ENCODE assay signal across 7 cellular contexts in the genomic region with DNA sequence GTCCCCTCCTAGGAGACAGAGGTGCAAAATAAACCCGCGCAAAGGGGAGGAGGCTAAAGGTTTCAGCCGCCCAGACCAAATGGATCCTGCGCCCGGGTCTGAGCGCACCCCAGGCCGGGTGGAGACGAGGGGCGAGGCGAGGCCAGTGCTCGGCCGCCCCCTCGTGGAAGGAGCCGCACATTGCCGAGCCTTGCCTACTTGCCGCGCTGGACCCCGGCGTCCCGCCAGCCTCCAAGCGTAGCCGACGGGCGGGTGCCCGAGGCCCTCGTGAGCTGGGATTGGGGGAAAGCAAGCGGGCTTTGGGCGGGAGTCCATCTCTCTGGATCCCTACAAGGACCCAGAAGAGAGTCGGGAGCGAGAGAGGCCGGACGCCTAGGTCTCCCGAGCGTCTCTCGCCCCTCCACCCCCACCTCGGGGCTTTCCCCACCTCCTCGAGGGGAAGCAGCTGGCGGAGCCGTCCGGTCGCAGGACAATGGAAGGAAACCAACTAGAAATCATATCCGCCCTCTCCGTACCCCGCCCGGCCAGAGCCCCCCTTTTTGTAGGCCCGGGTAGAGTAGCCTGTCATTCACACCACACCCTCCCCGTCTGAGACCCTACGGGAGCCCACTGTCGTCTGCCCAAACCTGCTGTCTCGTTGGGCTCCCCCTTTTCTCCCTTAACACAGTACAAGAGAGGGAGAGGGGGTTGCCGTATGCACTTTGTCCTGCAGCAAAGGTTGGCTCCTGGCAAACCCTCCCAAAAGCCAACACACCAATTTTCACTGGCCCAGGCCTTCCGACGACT. TPM values are rescaled to one million over a fixed set of nuclear protein-coding genes. Genes with fewer than 3 reads are reported as not detected.
DNase-seq lines count a peak whose midpoint lies in the region; ATAC-seq, FAIRE-seq and TF ChIP-seq lines count a peak whose summit lies in the region.

No MANE protein-coding gene starts in this region.

- peak; percentile 97 for DNase-seq in GM12891 (ENCODE audit: insufficient read length, low spot score)
- DNase-seq in NCI-H2196 treated with DMSO at 0.1 percent for 48 hours (lab: John Stamatoyannopoulos, UW; ENCODE audit: unreplicated experiment): peak; percentile 42
- peak; percentile 95 for DNase-seq in activated CD4-positive, alpha-beta T cell treated with anti-CD3 and anti-CD28 coated beads, Interleukin-2, amount 10 ng/mL, durations not matched to agents 24 days and 14 days
- DNase-seq in dermis microvascular lymphatic vessel endothelial cell (ENCODE audit: low read depth in 2 of 2): peak; percentile 92 to 97
- peak; percentile 71 to 97 for DNase-seq in lower leg skin (ENCODE audit: low spot score in 2 of 2)
- DNase-seq in stimulated activated CD4-positive, alpha-beta T cell treated with anti-CD3 and anti-CD28 coated beads, TNF-alpha, amount 100 ng/mL, for 1 hour (ENCODE audit: low read depth in 3 of 3, low spot score in 1 of 3): peak; percentile 40 to 78 (median 60)

- peak; percentile 98 for FAIRE-seq in GM12891 (lab: Jason Lieb, UNC)

- WGBS in lower leg skin, 2 donors: 1 to 6% methylated on average over 21 to 52 of the region's 53 CpGs

- peak; percentile 67 for ATAC-seq in HG02870 (IDR thresholded peaks at IDR 0.05; ENCODE audit: unreplicated experiment)

- peaks cover 7% of the 10 kb centered on the region for H3K36me3 Mint-ChIP-seq in activated CD4-positive, alpha-beta T cell treated with anti-CD3 and anti-CD28 coated beads, Interleukin-2, amount 10 ng/mL, durations not matched to agents 24 days and 14 days (ENCODE audit: low read depth)

- peaks cover 64% of the 10 kb centered on the region for H3K4me1 Mint-ChIP-seq in activated CD4-positive, alpha-beta T cell treated with anti-CD3 and anti-CD28 coated beads, Interleukin-2, amount 10 ng/mL, durations not matched to agents 24 days and 14 days

- no peaks in the 10 kb centered on the region for H3K9me3 Mint-ChIP-seq in activated CD4-positive, alpha-beta T cell treated with anti-CD3 and anti-CD28 coated beads, Interleukin-2, amount 10 ng/mL, durations not matched to agents 24 days and 14 days

- intact Hi-C loops in activated CD4-positive, alpha-beta T cell treated with anti-CD3 and anti-CD28 coated beads, Interleukin-2, amount 10 ng/mL, durations not matched to agents 24 days and 14 days (cut with micrococcal nuclease): loop anchor here (1.0 kb wide), 1 partner anchor 111 kb away; no protein-coding TSS in a partner anchor
- intact Hi-C loops in lower leg skin (cut with DNase I; ENCODE audit: low total_unique reads): no loop called here

- peak in 1 of 3 donors; percentile 84 for TF ChIP-seq CTCF in lower leg skin (IDR thresholded peaks at IDR 0.05)

- H3K27me3 Mint-ChIP-seq in activated CD4-positive, alpha-beta T cell treated with anti-CD3 and anti-CD28 coated beads, Interleukin-2, amount 10 ng/mL, durations not matched to agents 24 days and 14 days: no peaks in the 10 kb centered on the region

- 0 out of 2 replicates have a peak, but pooled peaks have one; percentile 21 for TF ChIP-seq POLR2A in GM12891 (IDR thresholded peaks at IDR 0.05; ENCODE audit: low read depth, low read length)
- TF ChIP-seq POLR2A in lower leg skin (IDR thresholded peaks at IDR 0.05): no peak

- peak overlapping the region; percentile 68 for H3K4me3 Mint-ChIP-seq in activated CD4-positive, alpha-beta T cell treated with anti-CD3 and anti-CD28 coated beads, Interleukin-2, amount 10 ng/mL, durations not matched to agents 24 days and 14 days

- no peak overlapping the region for H3K4me3 ChIP-seq in lower leg skin (ENCODE audit: low read depth, poor library complexity, severe bottlenecking)

- peak overlapping the region; percentile 59 for H3K27ac Mint-ChIP-seq in activated CD4-positive, alpha-beta T cell treated with anti-CD3 and anti-CD28 coated beads, Interleukin-2, amount 10 ng/mL, durations not matched to agents 24 days and 14 days

TF ChIP-seq in GM12891, 5 proteins besides CTCF, POLR2A, EP300 and RAD21:
- no peak for TF ChIP-seq SPI1 (IDR thresholded peaks at IDR 0.05; ENCODE audit: low read depth, low read length)
- TF ChIP-seq PAX5 (IDR thresholded peaks at IDR 0.05; ENCODE audit: insufficient read depth, low read length, severe bottlenecking): peak; percentile 25
- TF ChIP-seq TAF1 (IDR thresholded peaks at IDR 0.05; ENCODE audit: low read depth, low read length): 0 out of 2 replicates have a peak, but pooled peaks have one; percentile 52

RNA-seq across cellular contexts. Expression of gene BCL6B, which starts 0.7 kb away (rescaled TPM):
- polyA plus RNA-seq in GM12891 (2012; ENCODE audit: low read depth, missing spikeins): 0.36 TPM
- total RNA-seq in activated CD4-positive, alpha-beta T cell treated with anti-CD3 and anti-CD28 coated beads, Interleukin-2, amount 10 ng/mL, durations not matched to agents 24 days and 14 days: 0.90 and 0.91 TPM in 2 replicates
- total RNA-seq in dermis microvascular lymphatic vessel endothelial cell (57.9 and 85.0 TPM in 2 replicates), lower leg skin (1 to 10 TPM in 3 of 4 donors, under 1 TPM in 1; 0.72 to 5.1 (median 2.1) TPM)

RNA-seq across cellular contexts. Expression of gene RNASEK, which starts 9.8 kb away (rescaled TPM):
- 303 TPM for polyA plus RNA-seq in GM12891 (2012; ENCODE audit: low read depth, missing spikeins)
- total RNA-seq in activated CD4-positive, alpha-beta T cell treated with anti-CD3 and anti-CD28 coated beads, Interleukin-2, amount 10 ng/mL, durations not matched to agents 24 days and 14 days: 128 and 131 TPM in 2 replicates
- total RNA-seq in dermis microvascular lymphatic vessel endothelial cell: 42.9 and 71.4 TPM in 2 replicates
- 100 to 1,000 TPM; 187 to 231 (median 220) TPM for total RNA-seq in lower leg skin

RNA-seq across cellular contexts. Expression of gene SLC16A13, which starts 13.6 kb away (rescaled TPM):
- polyA plus RNA-seq in GM12891 (2012; ENCODE audit: low read depth, missing spikeins): 3.4 TPM
- 12.4 and 13.5 TPM in 2 replicates for total RNA-seq in activated CD4-positive, alpha-beta T cell treated with anti-CD3 and anti-CD28 coated beads, Interleukin-2, amount 10 ng/mL, durations not matched to agents 24 days and 14 days
- total RNA-seq in dermis microvascular lymphatic vessel endothelial cell (1.4 and 2.0 TPM in 2 replicates), lower leg skin (1 to 10 TPM; 1.0 to 5.2 (median 2.6) TPM)

RNA-seq across cellular contexts. Expression of gene SLC16A11, which starts 21.7 kb away (rescaled TPM):
- 2.0 TPM for polyA plus RNA-seq in GM12891 (2012; ENCODE audit: low read depth, missing spikeins)
- total RNA-seq in activated CD4-positive, alpha-beta T cell treated with anti-CD3 and anti-CD28 coated beads, Interleukin-2, amount 10 ng/mL, durations not matched to agents 24 days and 14 days: 0.16 and 0.40 TPM in 2 replicates
- total RNA-seq in dermis microvascular lymphatic vessel endothelial cell (1.0 and 1.9 TPM in 2 replicates), lower leg skin (1 to 10 TPM; 1.1 to 6.3 (median 4.1) TPM)

RNA-seq across cellular contexts. Expression of gene ALOX12, which starts 26.3 kb away (rescaled TPM):
- 0.78 TPM for polyA plus RNA-seq in GM12891 (2012; ENCODE audit: low read depth, missing spikeins)
- total RNA-seq in activated CD4-positive, alpha-beta T cell treated with anti-CD3 and anti-CD28 coated beads, Interleukin-2, amount 10 ng/mL, durations not matched to agents 24 days and 14 days: not detected in 2 replicates
- total RNA-seq in dermis microvascular lymphatic vessel endothelial cell: not detected in 2 replicates
- total RNA-seq in lower leg skin: 10 to 100 TPM; 17.1 to 32.5 (median 21.9) TPM

Comparison
In these comparisons a context has a peak if more than half of its experiments do, and no peak if none do; other contexts are left out.
1. DNase-seq: peak in every context shown above with its lines; median percentile 97 in GM12891; 95 in activated CD4-positive, alpha-beta T cell treated with anti-CD3 and anti-CD28 coated beads, Interleukin-2, amount 10 ng/mL, durations not matched to agents 24 days and 14 days; 94 in dermis microvascular lymphatic vessel endothelial cell; 84 in lower leg skin; 60 in stimulated activated CD4-positive, alpha-beta T cell treated with anti-CD3 and anti-CD28 coated beads, TNF-alpha, amount 100 ng/mL, for 1 hour; 42 in NCI-H2196 treated with DMSO at 0.1 percent for 48 hours.